ENCODE assay signal across 9 cellular contexts in the genomic region with DNA sequence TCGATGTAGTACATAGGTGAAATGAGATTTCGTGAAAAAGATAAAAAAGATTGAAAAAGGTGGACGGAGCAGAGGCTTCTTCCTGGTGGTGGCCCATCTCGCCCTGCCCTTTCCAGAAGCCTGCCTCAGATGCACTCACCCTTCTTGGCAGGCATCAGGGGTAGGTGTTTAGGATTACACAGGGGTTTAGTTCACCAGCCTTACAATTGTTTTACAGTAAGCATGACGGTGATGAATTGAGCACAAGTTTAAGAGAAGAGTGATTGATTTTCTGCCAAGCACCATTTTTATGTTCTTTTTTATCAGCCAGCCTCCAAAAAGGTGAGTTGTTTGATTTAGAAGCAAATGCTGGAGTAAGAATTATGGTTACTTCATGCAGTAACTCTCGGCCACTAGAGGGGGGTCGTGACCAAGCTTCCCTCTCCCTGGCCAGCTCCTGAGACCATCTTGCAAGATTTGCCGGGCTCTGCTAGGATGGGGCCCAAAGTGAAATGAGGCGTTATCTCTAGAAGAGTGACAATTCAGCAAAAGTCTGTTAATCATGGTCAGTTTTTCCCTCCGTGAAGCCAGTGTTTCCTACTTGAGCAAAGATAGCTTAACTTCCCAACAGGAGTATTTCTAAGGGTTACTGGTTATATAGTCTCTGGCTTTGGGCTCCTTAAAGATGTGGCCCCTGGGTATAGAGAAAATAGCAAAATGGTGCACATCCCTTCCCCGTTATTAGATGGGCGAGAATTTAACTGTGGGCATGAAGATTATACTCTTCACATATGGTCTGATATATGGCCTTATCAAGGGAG.
DNase-seq lines count a peak whose midpoint lies in the region; ATAC-seq, FAIRE-seq and TF ChIP-seq lines count a peak whose summit lies in the region.
"Had no signal": no experiment of that assay in that cellular context is flagged by ENCODE, and none has a peak within 500 bp of the region (broad histone marks: within the 10 kb centered on the region; RNA-seq: fewer than 3 reads in every experiment).

No MANE protein-coding gene starts in this region.

- H3K9me3 ChIP-seq in PC-9 (ENCODE audit: insufficient read depth, low read depth) = no peaks in the 10 kb centered on the region
- H3K9me3 ChIP-seq in liver (ENCODE audit: control insufficient read depth in 4 of 4, low read length in 3 of 4) = no peaks in the 10 kb centered on the region
- no peaks in the 10 kb centered on the region for H3K9me3 ChIP-seq in naive thymus-derived CD4-positive, alpha-beta T cell (ENCODE audit: control insufficient read depth in 2 of 3, low read length in 3 of 3)

- no peak for FAIRE-seq in HTR-8/SVneo (lab: Jason Lieb, UNC)
- FAIRE-seq in urothelium cell line (lab: Jason Lieb, UNC) = no peak

- H3K27me3 ChIP-seq in PC-9 (ENCODE audit: insufficient read depth, low read depth) (no peaks in the 10 kb centered on the region; the same call in 1 of the 2 replicates), liver (ENCODE audit: control insufficient read depth in 4 of 4, insufficient read depth in 4 of 4, low read length in 3 of 4) (no peaks in the 10 kb centered on the region)
- H3K27me3 ChIP-seq in naive thymus-derived CD4-positive, alpha-beta T cell (ENCODE audit: control insufficient read depth in 2 of 2, insufficient read depth in 2 of 2, low read length in 2 of 2) = no peaks in the 10 kb centered on the region

- peaks cover 0 to 12% (median 2%) of the 10 kb centered on the region in 11 donors for H3K9me3 Mint-ChIP-seq in naive thymus-derived CD4-positive, alpha-beta T cell

- H3K4me3 ChIP-seq in PC-9 (no peak overlapping the region), liver (ENCODE audit: low read depth in 1 of 3, low read length in 3 of 3) (no peak overlapping the region)
- no peak overlapping the region for H3K4me3 ChIP-seq in naive thymus-derived CD4-positive, alpha-beta T cell (ENCODE audit: low read length)

- no peaks in the 10 kb centered on the region for H3K4me1 Mint-ChIP-seq in naive thymus-derived CD4-positive, alpha-beta T cell

- no peak for ATAC-seq in naive thymus-derived CD4-positive, alpha-beta T cell

- no peak overlapping the region for H3K4me3 Mint-ChIP-seq in naive thymus-derived CD4-positive, alpha-beta T cell
- H3K4me3 Mint-ChIP-seq: activated naive CD8-positive, alpha-beta T cell had no signal

- H3K36me3 Mint-ChIP-seq in naive thymus-derived CD4-positive, alpha-beta T cell = no peaks in the 10 kb centered on the region
- H3K36me3 Mint-ChIP-seq: activated naive CD8-positive, alpha-beta T cell had no signal

- peak; percentile 76 to 83 for TF ChIP-seq RAD21 in liver (IDR thresholded peaks at IDR 0.05)

- H3K27ac Mint-ChIP-seq in naive thymus-derived CD4-positive, alpha-beta T cell = no peak overlapping the region
- H3K27ac Mint-ChIP-seq: activated naive CD8-positive, alpha-beta T cell had no signal

- POLR2A ChIA-PET in PC-9 (lab: Charles Lee; ENCODE audit: unreplicated experiment) = no interaction called here
- POLR2A ChIA-PET in naive thymus-derived CD4-positive, alpha-beta T cell (lab: Charles Lee) = no interaction called here

- peaks cover 0 to 17% (median 7%) of the 10 kb centered on the region in 5 donors for H3K27me3 Mint-ChIP-seq in naive thymus-derived CD4-positive, alpha-beta T cell
- H3K27me3 Mint-ChIP-seq: activated naive CD8-positive, alpha-beta T cell had no signal

- TF ChIP-seq CTCF in PC-9 (conservative IDR thresholded peaks at IDR 0.05) (peak; percentile 82), liver (IDR thresholded peaks at IDR 0.05; ENCODE audit: low read depth, low read length, missing input control) (peak; percentile 48)

- H3K4me2 ChIP-seq in PC-9 = no peak overlapping the region

- H3K36me3 ChIP-seq in PC-9 (ENCODE audit: low read depth) = no peaks in the 10 kb centered on the region
- no peaks in the 10 kb centered on the region for H3K36me3 ChIP-seq in liver (ENCODE audit: control insufficient read depth in 4 of 4, insufficient read depth in 3 of 4, low read depth in 1 of 4, low read length in 3 of 4)
- no peaks in the 10 kb centered on the region for H3K36me3 ChIP-seq in naive thymus-derived CD4-positive, alpha-beta T cell (ENCODE audit: control insufficient read depth in 2 of 3, insufficient read depth in 3 of 3, low read length in 3 of 3)

- H2AFZ ChIP-seq in PC-9 = no peak overlapping the region

- intact Hi-C loops in PC-9 (cut with micrococcal nuclease; ENCODE audit: unreplicated experiment) = loop anchor here (1.0 kb wide), 1 partner anchor 296 kb away; no protein-coding TSS in a partner anchor
- intact Hi-C loops in naive thymus-derived CD4-positive, alpha-beta T cell (cut with micrococcal nuclease) = no loop called here

- H3K79me2 ChIP-seq in PC-9 (ENCODE audit: low read depth) = no peaks in the 10 kb centered on the region

- H3K9ac ChIP-seq in liver (ENCODE audit: low read depth in 1 of 2, low read length in 2 of 2) = no peak overlapping the region

- CTCF ChIA-PET in PC-9 (lab: Charles Lee) = interaction anchor here (0.7 to 1.1 kb wide), 2 partner anchors 462 to 1068 kb away, joined by 3 to 5 read pairs; no protein-coding TSS in a partner anchor
- CTCF ChIA-PET in naive thymus-derived CD4-positive, alpha-beta T cell (lab: Charles Lee) = no interaction called here

- H3K4me1 ChIP-seq in PC-9 (replicated peaks; ENCODE audit: insufficient read depth) = no peaks in the 10 kb centered on the region
- no peaks in the 10 kb centered on the region for H3K4me1 ChIP-seq in liver (ENCODE audit: control insufficient read depth in 4 of 4, insufficient read depth in 4 of 4, low read length in 3 of 4)
- no peaks in the 10 kb centered on the region for H3K4me1 ChIP-seq in naive thymus-derived CD4-positive, alpha-beta T cell (ENCODE audit: control insufficient read depth in 2 of 2, insufficient read depth in 2 of 2, low read length in 2 of 2)

- WGBS in liver = 36% methylated on average over 12 of the region's 12 CpGs

- DNase-seq in NCI-H2107 treated with DMSO at 0.1 percent for 48 hours (lab: John Stamatoyannopoulos, UW; ENCODE audit: unreplicated experiment) (peak; percentile 3), NCI-H2107 (lab: John Stamatoyannopoulos, UW) (no peak), HTR-8/SVneo (ENCODE audit: insufficient read length, low spot score) (peak; percentile 62), PC-9 (peak in 1 of 2 experiments; percentile 47), dermis blood vessel endothelial cell (peak; percentile 51), urothelium cell line (ENCODE audit: low spot score) (peak; percentile 82)
- no peak for DNase-seq in naive thymus-derived CD4-positive, alpha-beta T cell

- H4K20me1 ChIP-seq in PC-9 (ENCODE audit: insufficient read depth) = no peaks in the 10 kb centered on the region

- H3K9me2 ChIP-seq in PC-9 (ENCODE audit: insufficient read depth) = 0 out of 2 replicates have a peak, but pooled peaks cover 3% of the 10 kb centered on the region

- H3K27ac ChIP-seq in PC-9 = no peak overlapping the region
- H3K27ac ChIP-seq in liver (ENCODE audit: low read depth in 1 of 2, low read length in 2 of 2) = no peak overlapping the region
- no peak overlapping the region for H3K27ac ChIP-seq in naive thymus-derived CD4-positive, alpha-beta T cell (ENCODE audit: low read depth, low read length)

- no TSS peak for BruUV-seq in PC-9 (replicated peaks; lab: Mats Ljungman, UMichigan)

- H3F3A ChIP-seq in PC-9 (ENCODE audit: insufficient read depth, low read depth) = no peaks in the 10 kb centered on the region

TF ChIP-seq in liver, 16 proteins besides CTCF, POLR2A, EP300 and RAD21 (continues in another document):
- TF ChIP-seq TAF1 (conservative IDR thresholded peaks at IDR 0.05) (no peak), FOXA1 (IDR thresholded peaks at IDR 0.05) (no peak), EGR1 (IDR thresholded peaks at IDR 0.05; ENCODE audit: low read depth in 2 of 2) (no peak), HNF4G (IDR thresholded peaks at IDR 0.05) (no peak), HNF4A (conservative IDR thresholded peaks at IDR 0.05) (no peak), GABPA (IDR thresholded peaks at IDR 0.05 in 1 of 2, conservative IDR thresholded peaks at IDR 0.05 in 1 of 2) (no peak)
- TF ChIP-seq, protein P1, sequence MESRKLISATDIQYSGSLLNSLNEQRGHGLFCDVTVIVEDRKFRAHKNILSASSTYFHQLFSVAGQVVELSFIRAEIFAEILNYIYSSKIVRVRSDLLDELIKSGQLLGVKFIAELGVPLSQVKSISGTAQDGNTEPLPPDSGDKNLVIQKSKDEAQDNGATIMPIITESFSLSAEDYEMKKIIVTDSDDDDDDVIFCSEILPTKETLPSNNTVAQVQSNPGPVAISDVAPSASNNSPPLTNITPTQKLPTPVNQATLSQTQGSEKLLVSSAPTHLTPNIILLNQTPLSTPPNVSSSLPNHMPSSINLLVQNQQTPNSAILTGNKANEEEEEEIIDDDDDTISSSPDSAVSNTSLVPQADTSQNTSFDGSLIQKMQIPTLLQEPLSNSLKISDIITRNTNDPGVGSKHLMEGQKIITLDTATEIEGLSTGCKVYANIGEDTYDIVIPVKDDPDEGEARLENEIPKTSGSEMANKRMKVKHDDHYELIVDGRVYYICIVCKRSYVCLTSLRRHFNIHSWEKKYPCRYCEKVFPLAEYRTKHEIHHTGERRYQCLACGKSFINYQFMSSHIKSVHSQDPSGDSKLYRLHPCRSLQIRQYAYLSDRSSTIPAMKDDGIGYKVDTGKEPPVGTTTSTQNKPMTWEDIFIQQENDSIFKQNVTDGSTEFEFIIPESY (IDR thresholded peaks at IDR 0.05) = no peak
- TF ChIP-seq, protein P2, sequence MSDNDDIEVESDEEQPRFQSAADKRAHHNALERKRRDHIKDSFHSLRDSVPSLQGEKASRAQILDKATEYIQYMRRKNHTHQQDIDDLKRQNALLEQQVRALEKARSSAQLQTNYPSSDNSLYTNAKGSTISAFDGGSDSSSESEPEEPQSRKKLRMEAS (IDR thresholded peaks at IDR 0.05) = no peak
- TF ChIP-seq, protein P3, sequence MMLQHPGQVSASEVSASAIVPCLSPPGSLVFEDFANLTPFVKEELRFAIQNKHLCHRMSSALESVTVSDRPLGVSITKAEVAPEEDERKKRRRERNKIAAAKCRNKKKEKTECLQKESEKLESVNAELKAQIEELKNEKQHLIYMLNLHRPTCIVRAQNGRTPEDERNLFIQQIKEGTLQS (IDR thresholded peaks at IDR 0.05) = no peak

Comparison
In these comparisons a context has a peak if more than half of its experiments do, and no peak if none do; other contexts are left out.
1. DNase-seq: peak in NCI-H2107 treated with DMSO at 0.1 percent for 48 hours (single experiment), HTR-8/SVneo (single experiment), dermis blood vessel endothelial cell (single experiment) and urothelium cell line (single experiment); none in NCI-H2107 (single experiment) and naive thymus-derived CD4-positive, alpha-beta T cell (0 of 9).